23 cellular contexts compared by ENCODE assay signal in genomic region chr15:20355256-20355868, GRCh38.
A peak's percentile ranks its signal among the peaks of the same experiment; 100 is the strongest.
DNase-seq lines count a peak whose midpoint lies in the region; ATAC-seq and TF ChIP-seq lines count a peak whose summit lies in the region.
"Had no signal": no experiment of that assay in that cellular context is flagged by ENCODE, and none has a peak within 500 bp of the region (broad histone marks: within the 10 kb centered on the region; RNA-seq: fewer than 3 reads in every experiment).

No MANE protein-coding gene starts in this region.

- H3K4me1 ChIP-seq in suprapubic skin: no peaks in the 10 kb centered on the region
- H3K4me1 ChIP-seq: ascending aorta, foreskin keratinocyte, SJSA1 had no signal

- intact Hi-C loops in cardiac septum (cut with DNase I): no loop called here
- intact Hi-C loops in Right ventricle myocardium inferior (cut with DNase I): loop anchor here (5.0 kb wide), 1 partner anchor 42 kb away; no protein-coding TSS in a partner anchor

- TF ChIP-seq EP300 in suprapubic skin (IDR thresholded peaks at IDR 0.05): no peak

- no peak for ATAC-seq in Right ventricle myocardium inferior
- no peak for ATAC-seq in GM21529 (IDR thresholded peaks at IDR 0.05; ENCODE audit: unreplicated experiment)

- no peaks in the 10 kb centered on the region for H3K36me3 ChIP-seq in suprapubic skin
- H3K36me3 ChIP-seq: ascending aorta, lower lobe of right lung, SJSA1, tibial artery had no signal

- TF ChIP-seq POLR2A in suprapubic skin (IDR thresholded peaks at IDR 0.05): no peak

- H3K9me3 ChIP-seq in suprapubic skin: no peaks in the 10 kb centered on the region
- H3K9me3 ChIP-seq: ascending aorta, lower lobe of right lung, SJSA1, tibial artery had no signal

- CTCF ChIA-PET in RWPE1 (lab: Yijun Ruan, JAX): interaction anchor here (1.1 to 1.7 kb wide), 2 partner anchors 1868 to 1870 kb away, joined by 10 to 13 read pairs; no protein-coding TSS in a partner anchor

- no peak for TF ChIP-seq CTCF in GM20000 (IDR thresholded peaks at IDR 0.05; ENCODE audit: extremely low read depth, missing control alignments)
- TF ChIP-seq CTCF in suprapubic skin (IDR thresholded peaks at IDR 0.05): no peak
- no peak for TF ChIP-seq CTCF in RWPE1 (conservative IDR thresholded peaks at IDR 0.05; ENCODE audit: low read depth)

- DNase-seq in cardiac septum (ENCODE audit: low spot score) (peak; percentile 70), Right ventricle myocardium inferior (ENCODE audit: missing footprints) (no peak), GM20000 (ENCODE audit: low spot score) (peak; percentile 47), hepatic stellate cell (ENCODE audit: low spot score) (peak; percentile 28), suprapubic skin (ENCODE audit: low spot score in 2 of 2) (peak; percentile 55 to 79), RWPE1 (ENCODE audit: low spot score) (no peak), kidney tubule cell (ENCODE audit: low spot score) (no peak)
- DNase-seq: activated T-cell treated with anti-CD3 and anti-CD28 coated beads, Interleukin-2, amount 50 U/mL, for 72 hours; effector CD4-positive, alpha-beta T cell; erythroblast; foreskin keratinocyte; GM23248; immature natural killer cell; NCI-H1092 treated with DMSO at 0.1 percent for 48 hours; NCI-H2029; NCI-H82; stimulated activated naive CD8-positive, alpha-beta T cell treated with anti-CD3 and anti-CD28 coated beads, Interleukin-15, Interleukin-2, amounts not matched to agents 100 U/mL and 50 U/mL, for 24 hours; T-helper 1 cell had no signal

- H3K27me3 ChIP-seq in suprapubic skin: no peaks in the 10 kb centered on the region
- H3K27me3 ChIP-seq: ascending aorta, foreskin keratinocyte, SJSA1 had no signal

- WGBS in suprapubic skin: 84% methylated on average over 6 of the region's 6 CpGs

- H3K27ac ChIP-seq in suprapubic skin (no peak overlapping the region), RWPE1 (no peak overlapping the region)
- H3K27ac ChIP-seq: ascending aorta, foreskin keratinocyte, GM23248, lower lobe of right lung, SJSA1, tibial artery had no signal

- no peak overlapping the region for H3K4me3 ChIP-seq in suprapubic skin
- H3K4me3 ChIP-seq: ascending aorta, GM23248, lower lobe of right lung, SJSA1, tibial artery had no signal

- POLR2A ChIA-PET in RWPE1 (lab: Yijun Ruan, JAX; ENCODE audit: low non-redundant PET): no interaction called here

Comparison
In these comparisons a context has a peak if more than half of its experiments do, and no peak if none do; other contexts are left out.
1. DNase-seq: peak in cardiac septum (single experiment), GM20000 (single experiment), hepatic stellate cell (single experiment) and suprapubic skin (2 of 2); none in Right ventricle myocardium inferior (single experiment), RWPE1 (single experiment) and kidney tubule cell (single experiment).